29 cellular contexts compared by ENCODE assay signal in genomic region chr10:124321433-124322072, GRCh38.
"Had no signal": no experiment of that assay in that cellular context is flagged by ENCODE, and none has a peak within 500 bp of the region (broad histone marks: within the 10 kb centered on the region; RNA-seq: fewer than 3 reads in every experiment).

No MANE protein-coding gene starts in this region.

- H3K9me3 Mint-ChIP-seq: activated T-helper 17 cell treated with anti-CD3 and anti-CD28 coated beads, Interleukin-2, amount 50 U/mL, for 72 hours; dendritic cell treated with granulocyte-macrophage colony-stimulating factor and Interleukin-4, amounts not matched to agents 40 ng/mL and 50 ng/mL, for 4 days; neural crest cell; T-helper 2 cell treated with Interferon-gamma antibody and Interleukin-4, amounts not matched to agents 5 μg/mL and 100 μg/mL, for 36 hours had no signal

- H3K27ac Mint-ChIP-seq: activated B cell treated with CpG ODN at 0.5 μM for 24 hours; activated T-helper 17 cell treated with anti-CD3 and anti-CD28 coated beads, Interleukin-2, amount 50 U/mL, for 72 hours; dendritic cell treated with granulocyte-macrophage colony-stimulating factor and Interleukin-4, amounts not matched to agents 40 ng/mL and 50 ng/mL, for 4 days; naive thymus-derived CD8-positive, alpha-beta T cell; progenitor cell of endocrine pancreas; T-helper 2 cell treated with Interferon-gamma antibody and Interleukin-4, amounts not matched to agents 5 μg/mL and 100 μg/mL, for 36 hours had no signal

- H3K4me1 Mint-ChIP-seq: activated B cell treated with CpG ODN at 0.5 μM for 24 hours; activated T-helper 17 cell treated with anti-CD3 and anti-CD28 coated beads, Interleukin-2, amount 50 U/mL, for 72 hours; neural crest cell had no signal

- H3K36me3 Mint-ChIP-seq: naive thymus-derived CD8-positive, alpha-beta T cell had no signal

- ATAC-seq: activated T-helper 17 cell treated with anti-CD3 and anti-CD28 coated beads, Interleukin-2, amount 50 U/mL, for 72 hours; foreskin keratinocyte; left ventricle myocardium superior; naive thymus-derived CD8-positive, alpha-beta T cell; right lobe of liver; stimulated activated naive CD8-positive, alpha-beta T cell treated with anti-CD3 and anti-CD28 coated beads, Interleukin-15, Interleukin-2, amounts not matched to agents 100 U/mL and 50 U/mL, for 24 hours had no signal

- H3K36me3 ChIP-seq: brain microvascular endothelial cell, esophagus muscularis mucosa, right lobe of liver, transverse colon, uterus had no signal

- H3K9me3 ChIP-seq: esophagus muscularis mucosa, right lobe of liver, testis, transverse colon, uterus had no signal

- H3K27me3 ChIP-seq: brain microvascular endothelial cell, esophagus muscularis mucosa, right lobe of liver, testis, transverse colon, uterus had no signal

- H3K4me1 ChIP-seq: esophagus muscularis mucosa, foreskin keratinocyte, right lobe of liver, testis, transverse colon, uterus had no signal

- H3K4me3 ChIP-seq: esophagus muscularis mucosa, right lobe of liver, skin epidermis, testis, transverse colon, uterus had no signal

- H3K4me3 Mint-ChIP-seq: activated B cell treated with CpG ODN at 0.5 μM for 24 hours; activated T-helper 17 cell treated with anti-CD3 and anti-CD28 coated beads, Interleukin-2, amount 50 U/mL, for 72 hours; dendritic cell treated with granulocyte-macrophage colony-stimulating factor and Interleukin-4, amounts not matched to agents 40 ng/mL and 50 ng/mL, for 4 days; naive thymus-derived CD8-positive, alpha-beta T cell; neural crest cell; T-helper 2 cell treated with Interferon-gamma antibody and Interleukin-4, amounts not matched to agents 5 μg/mL and 100 μg/mL, for 36 hours had no signal

- H3K27ac ChIP-seq: brain microvascular endothelial cell, esophagus muscularis mucosa, foreskin keratinocyte, right lobe of liver, skin epidermis, testis, transverse colon, uterus had no signal

- DNase-seq: activated B cell treated with CpG ODN at 0.5 μM for 24 hours; activated CD4-positive, alpha-beta T cell treated with anti-CD3 and anti-CD28 coated beads for 4 hours; activated CD4-positive, alpha-beta T cell treated with anti-CD3 and anti-CD28 coated beads, Interleukin-2, amount 50 U/mL, for 48 hours; activated gamma-delta T cell treated with Interleukin-2 at 50 U/mL for 16 hours; activated naive CD4-positive, alpha-beta T cell treated with anti-CD3 and anti-CD28 coated beads, Interleukin-2, amount 50 U/mL, for 16 hours; activated T-cell treated with anti-CD3 and anti-CD28 coated beads, Interleukin-2, amount 50 U/mL, for 1 hour; amniotic stem cell; brain microvascular endothelial cell; caudate nucleus; foreskin keratinocyte; left ventricle myocardium superior; mammary epithelial cell; midbrain; naive thymus-derived CD8-positive, alpha-beta T cell; stimulated activated CD4-positive, alpha-beta T cell treated with anti-CD3 and anti-CD28 coated beads, Interleukin-12 subunit alpha, Interleukin-12 subunit beta, amount 100 ng/mL, for 4 hours; stimulated activated CD4-positive, alpha-beta T cell treated with anti-CD3 and anti-CD28 coated beads, Interleukin-4, amount 100 ng/mL, for 1 hour; stimulated activated naive CD8-positive, alpha-beta T cell treated with anti-CD3 and anti-CD28 coated beads, Interleukin-15, Interleukin-2, amounts not matched to agents 100 U/mL and 50 U/mL, for 24 hours; T-helper 1 cell; testis; transverse colon; uterus had no signal
